ENCODE assay signal across 6 cellular contexts in genomic region chr9:137286980-137287383, GRCh38. TPM values are rescaled to one million over a fixed set of nuclear protein-coding genes. Genes with fewer than 3 reads are reported as not detected.
DNase-seq lines count a peak whose midpoint lies in the region; TF ChIP-seq lines count a peak whose summit lies in the region.

No MANE protein-coding gene starts in this region.

- peaks cover 0 to 11% (median 0%) of the 10 kb centered on the region in 3 donors for H3K27me3 ChIP-seq in stomach

- peak; percentile 70 for DNase-seq in NCI-H460 (ENCODE audit: extremely low read depth, low read depth)
- peak; percentile 93 for DNase-seq in epidermal melanocyte (ENCODE audit: insufficient read length, low spot score)
- DNase-seq in stomach = peak; percentile 82
- no peak for DNase-seq in stimulated activated CD4-positive, alpha-beta T cell treated with anti-CD3 and anti-CD28 coated beads, Interleukin-1b, Interleukin-23, amount 100 ng/mL, for 48 hours
- DNase-seq in stimulated activated CD4-positive, alpha-beta T cell treated with anti-CD3 and anti-CD28 coated beads, Interleukin-15, amount 100 ng/mL, for 24 hours = no peak

- peaks cover 0 to 4% (median 0%) of the 10 kb centered on the region in 4 donors for H3K4me1 ChIP-seq in stomach

- intact Hi-C loops in stomach (cut with DNase I; ENCODE audit: low total_unique reads) = no loop called here

- H3K27ac ChIP-seq in stomach = no peak overlapping the region

- TF ChIP-seq POLR2A in stomach (IDR thresholded peaks at IDR 0.05) = no peak

- peak; percentile 64 for TF ChIP-seq CTCF in GM12873 (IDR thresholded peaks at IDR 0.05; ENCODE audit: insufficient read depth, low read depth, low read length, missing control alignments)
- TF ChIP-seq CTCF in stomach (IDR thresholded peaks at IDR 0.05) = peak in 5 of 7 experiments; percentile 21 to 79 (median 56)

- TF ChIP-seq EP300 in stomach (IDR thresholded peaks at IDR 0.05) = no peak

- peaks cover 0 to 23% (median 16%) of the 10 kb centered on the region in 4 donors for H3K36me3 ChIP-seq in stomach

- H3K4me3 ChIP-seq in stomach = no peak overlapping the region

- WGBS in stomach, 5 donors = 32 to 52% (median 46%) methylated on average over 12 to 14 of the region's 14 CpGs

- H3K9me3 ChIP-seq in stomach = no peaks in the 10 kb centered on the region

RNA-seq across cellular contexts. Expression of gene TOR4A, which starts 9.5 kb away (rescaled TPM):
- total RNA-seq in NCI-H460 (2014; rRNA removed; shearing (Covaris generic)) = 30.5 and 32.0 TPM in 2 replicates
- 42.8 and 46.3 TPM in 2 replicates for polyA plus RNA-seq in NCI-H460 (2014; cell fraction: nucleus; rRNA removed)
- total RNA-seq in stomach = 100 to 1,000 TPM in 1 of 5 donors, 10 to 100 TPM in 3, 1 to 10 TPM in 1; 9.9 to 180 (median 29.9) TPM
- polyA plus RNA-seq in stomach = 1 to 10 TPM; 5.9 to 8.9 (median 6.0) TPM

RNA-seq across cellular contexts. Expression of gene NRARP, which starts 15.1 kb away (rescaled TPM):
- total RNA-seq in NCI-H460 (2014; rRNA removed; shearing (Covaris generic)) = 5.1 and 8.9 TPM in 2 replicates
- polyA plus RNA-seq in NCI-H460 (2014; cell fraction: nucleus; rRNA removed) = 9.7 and 13.0 TPM in 2 replicates
- total RNA-seq in stomach = 100 to 1,000 TPM in 1 of 5 donors, 10 to 100 TPM in 2, 1 to 10 TPM in 2; 1.2 to 323 (median 14.6) TPM
- polyA plus RNA-seq in stomach = 1 to 10 TPM; 1.5 to 2.7 (median 2.0) TPM

RNA-seq across cellular contexts. Expression of gene NELFB, which starts 31.9 kb away (rescaled TPM):
- total RNA-seq in NCI-H460 (2014; rRNA removed; shearing (Covaris generic)) = 41.5 and 43.8 TPM in 2 replicates
- polyA plus RNA-seq in NCI-H460 (2014; cell fraction: nucleus; rRNA removed) = 99.2 and 107 TPM in 2 replicates
- 100 to 1,000 TPM in 1 of 5 donors, 10 to 100 TPM in 4; 11.2 to 134 (median 44.9) TPM for total RNA-seq in stomach
- polyA plus RNA-seq in stomach = 10 to 100 TPM; 29.0 to 38.0 (median 34.2) TPM

RNA-seq across cellular contexts. Expression of gene STPG3, which starts 35.9 kb away (rescaled TPM):
- not detected in 2 replicates for total RNA-seq in NCI-H460 (2014; rRNA removed; shearing (Covaris generic))
- polyA plus RNA-seq in NCI-H460 (2014; cell fraction: nucleus; rRNA removed) = not detected in 2 replicates
- not detected for total RNA-seq in stomach
- polyA plus RNA-seq in stomach = not detected

RNA-seq across cellular contexts. Expression of gene TUBB4B, which starts 45.9 kb away (rescaled TPM):
- total RNA-seq in NCI-H460 (2014; rRNA removed; shearing (Covaris generic)) = 167 and 171 TPM in 2 replicates
- polyA plus RNA-seq in NCI-H460 (2014; cell fraction: nucleus; rRNA removed) = 515 and 625 TPM in 2 replicates
- 100 to 1,000 TPM in 4 of 5 donors, 10 to 100 TPM in 1; 69.4 to 170 (median 115) TPM for total RNA-seq in stomach
- 100 to 1,000 TPM; 188 to 292 (median 215) TPM for polyA plus RNA-seq in stomach

Comparison
In these comparisons a context has a peak if more than half of its experiments do, and no peak if none do; other contexts are left out.
1. DNase-seq: peak in NCI-H460 (single experiment), epidermal melanocyte (single experiment) and stomach (single experiment); none in stimulated activated CD4-positive, alpha-beta T cell treated with anti-CD3 and anti-CD28 coated beads, Interleukin-1b, Interleukin-23, amount 100 ng/mL, for 48 hours (single experiment) and stimulated activated CD4-positive, alpha-beta T cell treated with anti-CD3 and anti-CD28 coated beads, Interleukin-15, amount 100 ng/mL, for 24 hours (single experiment).